In genomic region chr3:128170866-128171516, GRCh38 we compare ENCODE assay signal across 8 cellular contexts. TPM values are rescaled to one million over a fixed set of nuclear protein-coding genes. Genes with fewer than 3 reads are reported as not detected.
A peak's percentile ranks its signal among the peaks of the same experiment; 100 is the strongest.
DNase-seq lines count a peak whose midpoint lies in the region; ATAC-seq, FAIRE-seq and TF ChIP-seq lines count a peak whose summit lies in the region.

No MANE protein-coding gene starts in this region.

- H3K36me3 ChIP-seq in BJ (ENCODE audit: control insufficient read depth, insufficient read depth, low read length) (no peaks in the 10 kb centered on the region; the same call in 1 of the 2 replicates), NT2/D1 (ENCODE audit: insufficient read depth, insufficient read length, low read length) (peaks cover 2% of the 10 kb centered on the region)

- TF ChIP-seq CTCF in BJ (IDR thresholded peaks at IDR 0.05; ENCODE audit: insufficient read depth, low read depth, low read length) (peak; percentile 91), type B pancreatic cell (conservative IDR thresholded peaks at IDR 0.05) (peak; percentile 90)

- no peak overlapping the region for H3K27ac Mint-ChIP-seq in type B pancreatic cell

- POLR2A ChIA-PET in BJ (lab: Charles Lee), result interaction anchor here (0.6 kb wide), 1 partner anchor 8 kb away, joined by 4 read pairs; no protein-coding TSS in a partner anchor

- no peaks in the 10 kb centered on the region for H3K9me3 ChIP-seq in NT2/D1 (ENCODE audit: insufficient read depth, low read length)

- H3K36me3 Mint-ChIP-seq in type B pancreatic cell, result peaks cover 4% of the 10 kb centered on the region

- intact Hi-C loops in left colon (cut with DNase I, micrococcal nuclease), result no loop called here

- peak overlapping the region; percentile 29 for H3K4me3 Mint-ChIP-seq in type B pancreatic cell

- H3K4me1 Mint-ChIP-seq in type B pancreatic cell (ENCODE audit: unreplicated experiment), result peaks cover 71% of the 10 kb centered on the region

- CTCF ChIA-PET in BJ (lab: Yijun Ruan, JAX), result interaction anchor here (0.6 to 2.4 kb wide), 32 partner anchors 9 to 443 kb away, joined by 3 to 15 read pairs (median 4); partner anchors contain the start of gene EEFSEC

- H3K27me3 Mint-ChIP-seq in type B pancreatic cell, result no peaks in the 10 kb centered on the region

- DNase-seq in BJ (ENCODE audit: low read depth) (peak; percentile 39), HPDE6-E6E7 (ENCODE audit: extremely low spot score) (peak; percentile 80), NT2/D1 (ENCODE audit: low read depth, low spot score) (peak; percentile 55), cerebellum (ENCODE audit: low spot score) (peak; percentile 26), left colon (peak in 1 of 2 donors; percentile 40), type B pancreatic cell (ENCODE audit: extremely low spot score, unreplicated experiment) (no peak), GM19239 (ENCODE audit: insufficient read length, low spot score) (no peak)

- no peak for FAIRE-seq in GM19239 (lab: Jason Lieb, UNC)

- H3K4me3 ChIP-seq in BJ (ENCODE audit: low read depth, low read length), result no peak overlapping the region
- H3K4me3 ChIP-seq in NT2/D1 (ENCODE audit: insufficient read length, low read depth), result no peak overlapping the region

- H3K27me3 ChIP-seq in BJ (ENCODE audit: control insufficient read depth, insufficient read depth, low read length) (no peaks in the 10 kb centered on the region), NT2/D1 (ENCODE audit: insufficient read depth, insufficient read length) (no peaks in the 10 kb centered on the region)

- no peak overlapping the region for H3K9ac ChIP-seq in NT2/D1 (ENCODE audit: insufficient read length, low read depth)

- ATAC-seq in left colon, result peak; percentile 94
- no peak for ATAC-seq in HG03045 (IDR thresholded peaks at IDR 0.05; ENCODE audit: unreplicated experiment)

- H3K9me3 Mint-ChIP-seq in type B pancreatic cell, result no peaks in the 10 kb centered on the region

- peaks cover 24% of the 10 kb centered on the region for H3K4me1 ChIP-seq in NT2/D1 (ENCODE audit: insufficient read depth, insufficient read length)

RNA-seq across cellular contexts. Expression of gene EEFSEC, which starts 17.7 kb away (rescaled TPM):
- 10.9 and 16.3 TPM in 2 replicates for polyA plus RNA-seq in BJ (2011; rRNA removed)
- polyA minus RNA-seq in BJ (2011; rRNA and poly(A)+ RNA removed), result 11.7 and 14.4 TPM in 2 replicates
- total RNA-seq in cerebellum (5.8 TPM), left colon (10 to 100 TPM in 1 of 2 donors, 1 to 10 TPM in 1; 7.3 to 10.5 TPM), type B pancreatic cell (ENCODE audit: low replicate concordance) (9.6 and 16.6 TPM in 2 replicates)

RNA-seq across cellular contexts. Expression of gene RUVBL1, which starts 47.4 kb away (rescaled TPM):
- polyA plus RNA-seq in BJ (2011; rRNA removed), result 63.7 and 67.6 TPM in 2 replicates
- polyA minus RNA-seq in BJ (2011; rRNA and poly(A)+ RNA removed), result 24.8 and 46.0 TPM in 2 replicates
- total RNA-seq in cerebellum, result 30.8 TPM
- 10 to 100 TPM; 11.9 to 16.3 TPM for total RNA-seq in left colon
- 34.6 and 61.1 TPM in 2 replicates for total RNA-seq in type B pancreatic cell (ENCODE audit: low replicate concordance)

Comparison
In these comparisons a context has a peak if more than half of its experiments do, and no peak if none do; other contexts are left out.
1. DNase-seq: peak in BJ (single experiment), HPDE6-E6E7 (single experiment), NT2/D1 (single experiment) and cerebellum (single experiment); none in type B pancreatic cell (single experiment) and GM19239 (single experiment).